ENCODE assay signal across 12 cellular contexts in genomic region chr12:132284071-132284492, GRCh38. TPM values are rescaled to one million over a fixed set of nuclear protein-coding genes. Genes with fewer than 3 reads are reported as not detected.
DNase-seq lines count a peak whose midpoint lies in the region; ATAC-seq and TF ChIP-seq lines count a peak whose summit lies in the region.
"Had no signal": no experiment of that assay in that cellular context is flagged by ENCODE, and none has a peak within 500 bp of the region (broad histone marks: within the 10 kb centered on the region; RNA-seq: fewer than 3 reads in every experiment).

No MANE protein-coding gene starts in this region.

- H3K4me3 ChIP-seq in left ventricle myocardium inferior (no peak overlapping the region), ovary (no peak overlapping the region)

- DNase-seq in Right ventricle myocardium inferior (ENCODE audit: missing footprints) (peak; percentile 60), left ventricle myocardium inferior (no peak), RPMI8226 (peak; percentile 22), fibroblast of peridontal ligament (ENCODE audit: extremely low read depth) (peak; percentile 1), type B pancreatic cell (ENCODE audit: extremely low spot score, unreplicated experiment) (no peak), ovary (no peak), D341Med (ENCODE audit: low spot score) (no peak), GM13977 (ENCODE audit: low spot score) (no peak)
- DNase-seq: Caco-2; mesendoderm; stimulated activated CD4-positive, alpha-beta T cell treated with anti-CD3 and anti-CD28 coated beads, Interleukin-4, amount 100 ng/mL, for 1 hour had no signal

- no peak for TF ChIP-seq POLR2A in ovary (IDR thresholded peaks at IDR 0.05)

- H3K27ac Mint-ChIP-seq in type B pancreatic cell = peak overlapping the region; percentile 4
- H3K27ac Mint-ChIP-seq: activated T-cell treated with anti-CD3 and anti-CD28 coated beads, Interleukin-2, amount 50 U/mL, for 24 hours had no signal

- H3K9me3 Mint-ChIP-seq in type B pancreatic cell = no peaks in the 10 kb centered on the region
- H3K9me3 Mint-ChIP-seq: activated T-cell treated with anti-CD3 and anti-CD28 coated beads, Interleukin-2, amount 50 U/mL, for 24 hours had no signal

- in situ Hi-C loops in GM13977 (cut with MboI; ENCODE audit: low pct_unique_long_range_greater_than_20kb, low sequenced_read_pairs, unreplicated experiment) = no loop called here

- peaks cover 38% of the 10 kb centered on the region for H3K27me3 Mint-ChIP-seq in type B pancreatic cell

- WGBS in ovary, 3 donors = 58 to 69% (median 61%) methylated on average over 26 of the region's 26 CpGs

- no peak for ATAC-seq in Right ventricle myocardium inferior

- H3K27me3 ChIP-seq in left ventricle myocardium inferior (ENCODE audit: low read depth) (peaks cover 100% of the 10 kb centered on the region), ovary (no peaks in the 10 kb centered on the region)

- peaks cover 7% of the 10 kb centered on the region for H3K4me1 ChIP-seq in left ventricle myocardium inferior
- peaks cover 2% of the 10 kb centered on the region for H3K4me1 ChIP-seq in ovary (ENCODE audit: insufficient read depth)

- no peak for TF ChIP-seq EP300 in ovary (IDR thresholded peaks at IDR 0.05)

- no peaks in the 10 kb centered on the region for H3K36me3 Mint-ChIP-seq in type B pancreatic cell

- H3K9me3 ChIP-seq in left ventricle myocardium inferior (replicated peaks) (no peaks in the 10 kb centered on the region), ovary (no peaks in the 10 kb centered on the region)
- H3K9me3 ChIP-seq: Caco-2 had no signal

- intact Hi-C loops in Right ventricle myocardium inferior (cut with DNase I) (no loop called here), left ventricle myocardium inferior (cut with micrococcal nuclease) (no loop called here), ovary (cut with DNase I) (no loop called here)

- no peak overlapping the region for H3K4me3 Mint-ChIP-seq in type B pancreatic cell
- H3K4me3 Mint-ChIP-seq: activated T-cell treated with anti-CD3 and anti-CD28 coated beads, Interleukin-2, amount 50 U/mL, for 24 hours had no signal

- peaks cover 12% of the 10 kb centered on the region for H3K4me1 Mint-ChIP-seq in type B pancreatic cell (ENCODE audit: unreplicated experiment)

- H3K27ac ChIP-seq in left ventricle myocardium inferior (replicated peaks) = no peak overlapping the region
- no peak overlapping the region for H3K27ac ChIP-seq in ovary

- no peak for TF ChIP-seq CTCF in left ventricle myocardium inferior (IDR thresholded peaks at IDR 0.05; ENCODE audit: borderline replicate concordance)
- peak; percentile 47 for TF ChIP-seq CTCF in type B pancreatic cell (conservative IDR thresholded peaks at IDR 0.05)
- no peak for TF ChIP-seq CTCF in ovary (IDR thresholded peaks at IDR 0.05)
- TF ChIP-seq CTCF in GM13977 (IDR thresholded peaks at IDR 0.05; ENCODE audit: extremely low read depth, insufficient read depth, missing control alignments) = no peak

- no peaks in the 10 kb centered on the region for H3K36me3 ChIP-seq in left ventricle myocardium inferior
- no peaks in the 10 kb centered on the region for H3K36me3 ChIP-seq in ovary

RNA-seq across cellular contexts. Expression of gene GALNT9, which starts 45.3 kb away (rescaled TPM):
- total RNA-seq in Right ventricle myocardium inferior (not detected), left ventricle myocardium inferior (not detected), type B pancreatic cell (ENCODE audit: low replicate concordance) (1.6 TPM in 1 of 2 replicates, not detected in the other), ovary (10 to 100 TPM in 1 of 7 donors, 1 to 10 TPM in 3, under 1 TPM in 3; 0.12 to 21.9 (median 1.8) TPM)
- polyA plus RNA-seq in ovary = under 1 TPM in 1 of 2 donors, not detected in 1; 0.57 TPM

Comparison
In these comparisons a context has a peak if more than half of its experiments do, and no peak if none do; other contexts are left out.
1. DNase-seq: peak in Right ventricle myocardium inferior (single experiment), RPMI8226 (single experiment) and fibroblast of peridontal ligament (single experiment); none in left ventricle myocardium inferior (single experiment), type B pancreatic cell (single experiment), ovary (0 of 5), D341Med (single experiment) and GM13977 (single experiment).